In the genomic region with DNA sequence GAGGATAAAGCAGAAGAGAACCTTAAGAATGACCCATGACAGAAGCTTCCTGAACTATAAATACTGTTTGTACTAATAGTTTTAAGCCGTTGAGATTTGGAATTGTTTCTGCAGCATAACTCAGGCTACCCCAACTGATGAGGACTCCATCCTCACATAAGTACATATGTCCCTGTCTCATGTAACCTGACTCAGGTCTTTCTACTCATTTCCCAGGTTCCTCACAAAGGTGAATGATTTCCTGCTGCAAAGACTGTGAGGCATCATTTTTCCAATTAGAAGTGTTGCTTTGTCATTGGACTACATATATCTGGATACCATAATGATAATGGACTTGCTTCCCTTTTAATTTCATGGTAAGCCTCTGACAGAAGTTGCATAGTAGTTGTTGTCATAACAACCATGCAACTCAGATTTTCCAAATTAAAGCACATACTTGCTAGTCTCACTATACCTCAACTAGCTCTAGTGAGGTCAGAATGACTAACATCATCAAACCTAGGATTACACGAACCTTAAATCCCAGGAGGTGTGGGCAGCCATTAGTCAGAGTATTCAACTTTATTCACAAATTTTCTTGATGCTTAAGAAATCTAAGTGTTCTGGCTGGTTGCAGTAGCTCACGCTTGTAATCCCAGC, we compare ENCODE assay signal across 16 cellular contexts. TPM values are rescaled to one million over a fixed set of nuclear protein-coding genes. Genes with fewer than 3 reads are reported as not detected.
DNase-seq lines count a peak whose midpoint lies in the region; ATAC-seq and TF ChIP-seq lines count a peak whose summit lies in the region.
"Had no signal": no experiment of that assay in that cellular context is flagged by ENCODE, and none has a peak within 500 bp of the region (broad histone marks: within the 10 kb centered on the region; RNA-seq: fewer than 3 reads in every experiment).

No MANE protein-coding gene starts in this region.

- in situ Hi-C loops in brain microvascular endothelial cell (cut with HindIII; ENCODE audit: low pct_ligation_motif_present, low sequenced_read_pairs) = no loop called here

- H3K27me3 ChIP-seq in brain microvascular endothelial cell (replicated peaks) (no peaks in the 10 kb centered on the region), osteoblast (ENCODE audit: insufficient read depth, low read length) (no peaks in the 10 kb centered on the region)

- peak; percentile 38 to 74 for ATAC-seq in activated CD4-positive, CD25-positive, alpha-beta regulatory T cell treated with anti-CD3 and anti-CD28 coated beads, Interleukin-2, amount 50 U/mL, for 24 hours
- no peak for ATAC-seq in GM21529 (IDR thresholded peaks at IDR 0.05; ENCODE audit: unreplicated experiment)
- ATAC-seq: right cardiac atrium had no signal

- no peaks in the 10 kb centered on the region for H3K9me3 Mint-ChIP-seq in HFFc6
- H3K9me3 Mint-ChIP-seq: activated CD4-positive, alpha-beta memory T cell treated with anti-CD3 and anti-CD28 coated beads for 36 hours had no signal

- no peak for TF ChIP-seq CTCF in HFFc6 (IDR thresholded peaks at IDR 0.05)
- TF ChIP-seq CTCF in brain microvascular endothelial cell (IDR thresholded peaks at IDR 0.05; ENCODE audit: low read depth, low read length, missing control alignments) = no peak
- no peak for TF ChIP-seq CTCF in osteoblast (IDR thresholded peaks at IDR 0.05; ENCODE audit: extremely low read depth, low read depth, low read length)

- H3K4me3 ChIP-seq in brain microvascular endothelial cell (ENCODE audit: low read depth, low read length) (no peak overlapping the region), osteoblast (ENCODE audit: insufficient read depth, low read length) (no peak overlapping the region)

- H3K79me2 ChIP-seq in osteoblast (ENCODE audit: insufficient read depth, low read length) = no peaks in the 10 kb centered on the region

- H3K27ac ChIP-seq in brain microvascular endothelial cell (no peak overlapping the region), osteoblast (ENCODE audit: low read depth, low read length) (peak overlapping the region; percentile 73)

- no peaks in the 10 kb centered on the region for H4K20me1 ChIP-seq in osteoblast (ENCODE audit: insufficient read depth, low read length)

- H3K4me3 Mint-ChIP-seq in HFFc6 = no peak overlapping the region
- H3K4me3 Mint-ChIP-seq: activated CD4-positive, alpha-beta memory T cell treated with anti-CD3 and anti-CD28 coated beads for 36 hours had no signal

- H3K36me3 ChIP-seq in brain microvascular endothelial cell (replicated peaks) (no peaks in the 10 kb centered on the region), osteoblast (ENCODE audit: insufficient read depth, low read length) (no peaks in the 10 kb centered on the region)

- H3K27me3 Mint-ChIP-seq in HFFc6 (ENCODE audit: insufficient read depth) = peaks cover 36% of the 10 kb centered on the region

- no peak overlapping the region for H3K4me2 ChIP-seq in osteoblast (ENCODE audit: insufficient read depth, low read length)

- no peaks in the 10 kb centered on the region for H3K9me3 ChIP-seq in osteoblast (ENCODE audit: low read depth, low read length)

- H3K4me1 Mint-ChIP-seq in HFFc6 (ENCODE audit: low read depth) = peaks cover 29% of the 10 kb centered on the region

- no peak overlapping the region for H2AFZ ChIP-seq in osteoblast (ENCODE audit: low read length)

- H3K4me1 ChIP-seq in osteoblast (ENCODE audit: insufficient read depth, low read length) = peaks cover 34% of the 10 kb centered on the region

- DNase-seq in activated CD4-positive, CD25-positive, alpha-beta regulatory T cell treated with anti-CD3 and anti-CD28 coated beads, Interleukin-2, amount 50 U/mL, for 72 hours = no peak
- DNase-seq in HFFc6 (peak; percentile 37), brain microvascular endothelial cell (peak; percentile 9), osteoblast (ENCODE audit: insufficient read length, low spot score, missing footprints) (peak; percentile 77), SKM-1 treated with dmso at 0.1 percent for 144 hours (lab: John Stamatoyannopoulos, UW; ENCODE audit: unreplicated experiment) (no peak), NCI-H2171 treated with DMSO at 0.1 percent for 48 hours (lab: John Stamatoyannopoulos, UW) (no peak)
- DNase-seq: 8988T; activated CD4-positive, alpha-beta memory T cell treated with anti-CD3 and anti-CD28 coated beads for 36 hours; activated gamma-delta T cell; Calu3; cerebellar nuclear complex; NCI-H1092 treated with DMSO at 0.1 percent for 48 hours; NCI-H446; right cardiac atrium had no signal

- no peaks in the 10 kb centered on the region for H3K36me3 Mint-ChIP-seq in HFFc6 (ENCODE audit: low read depth)
- H3K36me3 Mint-ChIP-seq: activated CD4-positive, alpha-beta memory T cell treated with anti-CD3 and anti-CD28 coated beads for 36 hours had no signal

- no peak overlapping the region for H3K27ac Mint-ChIP-seq in HFFc6
- H3K27ac Mint-ChIP-seq: activated CD4-positive, alpha-beta memory T cell treated with anti-CD3 and anti-CD28 coated beads for 36 hours had no signal

RNA-seq across cellular contexts. Expression of a gene that starts 38.0 kb away (rescaled TPM):
- total RNA-seq in HFFc6 (2021; fragmentation: NEBNext Ultra II Directional; extraction: Animal tissue kit (Norgen Biotek cat#: 25700)) = 10 to 100 TPM; 11.2 to 28.1 (median 15.7) TPM
- 20.3 and 30.0 TPM in 2 replicates for total RNA-seq in osteoblast

Comparison
In these comparisons a context has a peak if more than half of its experiments do, and no peak if none do; other contexts are left out.
1. DNase-seq: peak in HFFc6 (single experiment), brain microvascular endothelial cell (single experiment) and osteoblast (single experiment); none in activated CD4-positive, CD25-positive, alpha-beta regulatory T cell treated with anti-CD3 and anti-CD28 coated beads, Interleukin-2, amount 50 U/mL, for 72 hours (single experiment), SKM-1 treated with dmso at 0.1 percent for 144 hours (single experiment) and NCI-H2171 treated with DMSO at 0.1 percent for 48 hours (single experiment).